Comparison of ENCODE assay signal across 9 cellular contexts in genomic region chr6:128725271-128726233, GRCh38.
DNase-seq lines count a peak whose midpoint lies in the region; ATAC-seq and TF ChIP-seq lines count a peak whose summit lies in the region.
"Had no signal": no experiment of that assay in that cellular context is flagged by ENCODE, and none has a peak within 500 bp of the region (broad histone marks: within the 10 kb centered on the region; RNA-seq: fewer than 3 reads in every experiment).

No MANE protein-coding gene starts in this region.

- no peak overlapping the region for H3K4me2 ChIP-seq in trophoblast cell (ENCODE audit: low read length)

- H3K4me3 Mint-ChIP-seq in activated CD4-positive, alpha-beta memory T cell treated with anti-CD3 and anti-CD28 coated beads for 36 hours = no peak overlapping the region

- H4K12ac ChIP-seq in trophoblast cell (ENCODE audit: low read depth, low read length) = no peak overlapping the region

- H3K14ac ChIP-seq in trophoblast cell (ENCODE audit: low read length) = no peak overlapping the region

- H3K4me3 ChIP-seq in HFF-Myc (replicated peaks; ENCODE audit: low read depth, low read length) = no peak overlapping the region
- H3K4me3 ChIP-seq in SJCRH30 = no peak overlapping the region
- H3K4me3 ChIP-seq in esophagus muscularis mucosa = no peak overlapping the region
- no peak overlapping the region for H3K4me3 ChIP-seq in trophoblast cell (ENCODE audit: low read depth, low read length)
- H3K4me3 ChIP-seq: skin epidermis had no signal

- no peaks in the 10 kb centered on the region for H3K36me3 ChIP-seq in SJCRH30
- H3K36me3 ChIP-seq in esophagus muscularis mucosa = no peaks in the 10 kb centered on the region
- no peaks in the 10 kb centered on the region for H3K36me3 ChIP-seq in trophoblast cell (ENCODE audit: control insufficient read depth in 1 of 2, insufficient read depth in 2 of 2, low read length in 2 of 2)

- POLR2A ChIA-PET in activated CD4-positive, alpha-beta memory T cell treated with anti-CD3 and anti-CD28 coated beads for 36 hours (lab: Charles Lee) = no interaction called here

- H3K79me2 ChIP-seq in trophoblast cell (ENCODE audit: control insufficient read depth, insufficient read depth, low read length, poor library complexity) = no peaks in the 10 kb centered on the region

- H2BK5ac ChIP-seq in trophoblast cell (ENCODE audit: low read depth, low read length, poor library complexity) = no peak overlapping the region

- no peaks in the 10 kb centered on the region for H3K4me1 Mint-ChIP-seq in activated CD4-positive, alpha-beta memory T cell treated with anti-CD3 and anti-CD28 coated beads for 36 hours (ENCODE audit: low read depth)

- no peak for TF ChIP-seq EP300 in esophagus muscularis mucosa (IDR thresholded peaks at IDR 0.05)

- no peak overlapping the region for H4K91ac ChIP-seq in trophoblast cell (ENCODE audit: low read depth, low read length)

- DNase-seq in NCI-H510A treated with DMSO at 0.1 percent for 48 hours (lab: John Stamatoyannopoulos, UW) (peak; percentile 2), NCI-H510A (lab: John Stamatoyannopoulos, UW) (no peak), HFF-Myc (ENCODE audit: extremely low read depth, low read depth) (peak; percentile 24), SJCRH30 (peak; percentile 28 to 64), esophagus muscularis mucosa (ENCODE audit: extremely low spot score) (no peak), trophoblast cell (peak; percentile 38 to 73)
- no peak for DNase-seq in activated CD4-positive, alpha-beta memory T cell treated with anti-CD3 and anti-CD28 coated beads for 36 hours

- H3K79me1 ChIP-seq in trophoblast cell (ENCODE audit: low read length) = no peaks in the 10 kb centered on the region

- no peak overlapping the region for H3K18ac ChIP-seq in trophoblast cell (ENCODE audit: low read length)

- TF ChIP-seq CTCF in HFF-Myc (IDR thresholded peaks at IDR 0.05; ENCODE audit: low read depth, low read length, missing control alignments) = peak; percentile 57
- peak; percentile 26 to 62 (median 55) for TF ChIP-seq CTCF in esophagus muscularis mucosa (IDR thresholded peaks at IDR 0.05)

- no peak overlapping the region for H3K27ac ChIP-seq in SJCRH30
- H3K27ac ChIP-seq in esophagus muscularis mucosa (replicated peaks in 1 of 4) = no peak overlapping the region
- no peak overlapping the region for H3K27ac ChIP-seq in trophoblast cell (ENCODE audit: low read depth, low read length)
- H3K27ac ChIP-seq: skin epidermis had no signal

- H3K27me3 ChIP-seq in SJCRH30 (no peaks in the 10 kb centered on the region), esophagus muscularis mucosa (no peaks in the 10 kb centered on the region), trophoblast cell (ENCODE audit: insufficient read depth, low read length) (no peaks in the 10 kb centered on the region)

- peaks cover 15% of the 10 kb centered on the region for H3K27me3 Mint-ChIP-seq in activated CD4-positive, alpha-beta memory T cell treated with anti-CD3 and anti-CD28 coated beads for 36 hours

- intact Hi-C loops in esophagus muscularis mucosa (cut with DNase I) = loop anchor here (5.0 to 10.0 kb wide), 2 partner anchors 527 to 649 kb away; no protein-coding TSS in a partner anchor
- intact Hi-C loops in activated CD4-positive, alpha-beta memory T cell treated with anti-CD3 and anti-CD28 coated beads for 36 hours (cut with micrococcal nuclease) = loop anchor here (1.0 to 10.0 kb wide), 3 partner anchors 211 to 647 kb away; no protein-coding TSS in a partner anchor

- no peaks in the 10 kb centered on the region for H3K9me3 Mint-ChIP-seq in activated CD4-positive, alpha-beta memory T cell treated with anti-CD3 and anti-CD28 coated beads for 36 hours

- H3K9me3 ChIP-seq in SJCRH30 (replicated peaks) (no peaks in the 10 kb centered on the region), esophagus muscularis mucosa (no peaks in the 10 kb centered on the region), trophoblast cell (ENCODE audit: insufficient read depth, low read depth, low read length) (no peaks in the 10 kb centered on the region)

- H3K4me1 ChIP-seq in SJCRH30 = no peaks in the 10 kb centered on the region
- H3K4me1 ChIP-seq in esophagus muscularis mucosa = no peaks in the 10 kb centered on the region
- no peaks in the 10 kb centered on the region for H3K4me1 ChIP-seq in trophoblast cell (ENCODE audit: control insufficient read depth in 1 of 2, insufficient read depth in 2 of 2, low read length in 2 of 2)

- H2AK5ac ChIP-seq in trophoblast cell (ENCODE audit: low read length) = no peak overlapping the region

- H3K9ac ChIP-seq in trophoblast cell (ENCODE audit: low read length) = no peak overlapping the region

- H4K8ac ChIP-seq in trophoblast cell (ENCODE audit: low read depth, low read length) = no peak overlapping the region

- CTCF ChIA-PET in activated CD4-positive, alpha-beta memory T cell treated with anti-CD3 and anti-CD28 coated beads for 36 hours (lab: Charles Lee) = interaction anchor here (0.6 to 2.5 kb wide), 9 partner anchors 15 to 809 kb away, joined by 3 to 14 read pairs (median 4); no protein-coding TSS in a partner anchor

- WGBS in esophagus muscularis mucosa = 30% methylated on average over 3 of the region's 3 CpGs
- WGBS in trophoblast cell (ENCODE audit: extremely low coverage, insufficient coverage, insufficient read length) = no CpG with 5 or more reads among the region's 3 CpGs

- H2AFZ ChIP-seq in trophoblast cell (ENCODE audit: insufficient read depth, low read length, poor library complexity) = no peak overlapping the region

- no peak overlapping the region for H2BK120ac ChIP-seq in trophoblast cell (ENCODE audit: insufficient read depth, low read length, poor library complexity)

- no peak for ATAC-seq in HG02571 (IDR thresholded peaks at IDR 0.05; ENCODE audit: unreplicated experiment)

- H2BK12ac ChIP-seq in trophoblast cell (ENCODE audit: low read length) = no peak overlapping the region

- no peak overlapping the region for H3K27ac Mint-ChIP-seq in activated CD4-positive, alpha-beta memory T cell treated with anti-CD3 and anti-CD28 coated beads for 36 hours

- H3K23ac ChIP-seq in trophoblast cell (ENCODE audit: low read length) = no peak overlapping the region

- no peak for TF ChIP-seq POLR2A in esophagus muscularis mucosa (IDR thresholded peaks at IDR 0.05; ENCODE audit: low read depth)

- H3K4ac ChIP-seq in trophoblast cell (ENCODE audit: low read depth, low read length) = no peak overlapping the region

- no peaks in the 10 kb centered on the region for H3K36me3 Mint-ChIP-seq in activated CD4-positive, alpha-beta memory T cell treated with anti-CD3 and anti-CD28 coated beads for 36 hours

Comparison
In these comparisons a context has a peak if more than half of its experiments do, and no peak if none do; other contexts are left out.
1. DNase-seq: peak in NCI-H510A treated with DMSO at 0.1 percent for 48 hours (single experiment), HFF-Myc (single experiment), SJCRH30 (2 of 2) and trophoblast cell (2 of 2); none in NCI-H510A (single experiment), esophagus muscularis mucosa (single experiment) and activated CD4-positive, alpha-beta memory T cell treated with anti-CD3 and anti-CD28 coated beads for 36 hours (single experiment).